10 cellular contexts compared by ENCODE assay signal in the genomic region with DNA sequence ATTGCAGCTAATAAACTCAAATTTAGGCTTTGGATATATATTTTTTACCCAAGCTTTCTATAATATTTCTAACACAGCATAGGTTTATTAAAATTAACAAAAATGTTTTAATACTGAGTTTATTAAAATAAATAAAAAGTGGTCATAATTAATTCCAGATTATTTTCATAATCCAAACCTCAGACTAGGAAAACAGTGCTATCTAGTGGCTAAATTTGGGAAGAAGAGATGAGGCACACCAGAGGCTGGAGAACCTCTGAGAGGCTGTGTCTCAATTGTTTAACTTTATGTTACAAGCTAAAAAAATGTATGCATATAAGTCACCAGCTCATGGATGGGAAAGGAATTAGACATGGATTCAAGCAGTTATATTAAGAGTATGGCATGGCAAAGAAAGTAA.
DNase-seq lines count a peak whose midpoint lies in the region; ATAC-seq, FAIRE-seq and TF ChIP-seq lines count a peak whose summit lies in the region.
"Had no signal": no experiment of that assay in that cellular context is flagged by ENCODE, and none has a peak within 500 bp of the region (broad histone marks: within the 10 kb centered on the region; RNA-seq: fewer than 3 reads in every experiment).

No MANE protein-coding gene starts in this region.

- no peak overlapping the region for H3K27ac ChIP-seq in left ventricle myocardium inferior (replicated peaks)

- TF ChIP-seq CTCF in left ventricle myocardium inferior (IDR thresholded peaks at IDR 0.05; ENCODE audit: borderline replicate concordance) (peak; percentile 69), fibroblast of mammary gland (conservative IDR thresholded peaks at IDR 0.05; ENCODE audit: control insufficient read depth, insufficient read depth, low read depth, low read length) (peak; percentile 80)

- H3K4me3 ChIP-seq in left ventricle myocardium inferior = no peak overlapping the region
- no peak overlapping the region for H3K4me3 ChIP-seq in fibroblast of mammary gland (ENCODE audit: control insufficient read depth, low read depth, low read length)

- H3K27me3 ChIP-seq in left ventricle myocardium inferior (ENCODE audit: low read depth) = no peaks in the 10 kb centered on the region

- no peaks in the 10 kb centered on the region for H3K4me1 ChIP-seq in left ventricle myocardium inferior

- DNase-seq in left ventricle myocardium inferior = no peak
- no peak for DNase-seq in left cardiac atrium
- peak; percentile 41 for DNase-seq in RKO (ENCODE audit: low spot score)
- DNase-seq in fibroblast of mammary gland (ENCODE audit: low read depth) = peak; percentile 52
- no peak for DNase-seq in GF-D8 (lab: John Stamatoyannopoulos, UW)
- no peak for DNase-seq in frontal cortex (ENCODE audit: low spot score in 2 of 2)
- no peak for DNase-seq in effector CD4-positive, alpha-beta T cell
- no peak for DNase-seq in activated CD4-positive, alpha-beta T cell treated with anti-CD3 and anti-CD28 coated beads, Interleukin-2, amount 50 U/mL, for 1 hour
- DNase-seq: activated T-cell treated with anti-CD3 and anti-CD28 coated beads, Interleukin-2, amount 50 U/mL, for 4 hours; NCI-H526 treated with DMSO at 0.1 percent for 48 hours had no signal

- H3K9me3 ChIP-seq in left ventricle myocardium inferior (replicated peaks) = no peaks in the 10 kb centered on the region

- no peak for FAIRE-seq in frontal cortex (lab: Jason Lieb, UNC)

- no peak for ATAC-seq in left cardiac atrium
- ATAC-seq: activated T-cell treated with anti-CD3 and anti-CD28 coated beads, Interleukin-2, amount 50 U/mL, for 4 hours had no signal

- intact Hi-C loops in left ventricle myocardium inferior (cut with micrococcal nuclease) = no loop called here
- intact Hi-C loops in left cardiac atrium (cut with DNase I) = no loop called here

- H3K36me3 ChIP-seq in left ventricle myocardium inferior = no peaks in the 10 kb centered on the region

Comparison
In these comparisons a context has a peak if more than half of its experiments do, and no peak if none do; other contexts are left out.
1. DNase-seq: peak in RKO (single experiment) and fibroblast of mammary gland (single experiment); none in left ventricle myocardium inferior (single experiment), left cardiac atrium (single experiment), GF-D8 (single experiment), frontal cortex (0 of 2), effector CD4-positive, alpha-beta T cell (single experiment) and activated CD4-positive, alpha-beta T cell treated with anti-CD3 and anti-CD28 coated beads, Interleukin-2, amount 50 U/mL, for 1 hour (single experiment).